Comparison of ENCODE assay signal across 8 cellular contexts in the genomic region with DNA sequence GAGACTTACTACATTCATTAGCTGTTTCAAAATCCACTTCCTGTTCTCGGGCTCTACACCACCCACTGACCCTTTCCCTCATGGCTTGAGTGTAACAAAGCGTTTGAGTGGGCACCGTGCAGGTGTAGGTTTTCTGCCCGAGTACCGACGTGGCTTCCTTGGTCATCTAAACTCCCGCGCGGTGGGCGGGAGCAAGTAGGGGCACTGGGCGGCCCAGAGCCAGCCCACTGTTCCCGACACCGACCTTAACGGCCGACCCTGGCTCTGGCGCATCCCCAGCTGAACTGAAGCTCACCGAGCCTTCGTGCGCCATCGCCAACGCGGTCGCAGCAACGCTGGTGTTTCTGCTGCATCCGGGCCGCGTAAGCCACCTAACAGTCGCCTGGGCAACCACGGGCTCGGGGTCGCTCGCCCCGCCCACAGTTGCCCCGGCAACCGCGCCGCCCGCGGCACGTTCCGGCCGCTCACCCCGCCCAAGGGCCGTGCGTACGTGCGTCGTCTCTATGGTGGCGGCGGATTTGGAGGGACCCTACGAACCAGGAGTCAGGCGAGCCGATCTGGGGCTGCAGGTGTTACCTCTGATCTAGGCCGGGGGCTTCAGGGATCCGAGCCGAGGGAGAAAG. TPM values are rescaled to one million over a fixed set of nuclear protein-coding genes. Genes with fewer than 3 reads are reported as not detected.
A peak's percentile ranks its signal among the peaks of the same experiment; 100 is the strongest.
DNase-seq lines count a peak whose midpoint lies in the region; ATAC-seq and TF ChIP-seq lines count a peak whose summit lies in the region.

A gene (minus strand): TSS at position 372 of the 623 bp plus-strand sequence. CDS start 59 bp downstream, at position 313.
A gene with protein sequence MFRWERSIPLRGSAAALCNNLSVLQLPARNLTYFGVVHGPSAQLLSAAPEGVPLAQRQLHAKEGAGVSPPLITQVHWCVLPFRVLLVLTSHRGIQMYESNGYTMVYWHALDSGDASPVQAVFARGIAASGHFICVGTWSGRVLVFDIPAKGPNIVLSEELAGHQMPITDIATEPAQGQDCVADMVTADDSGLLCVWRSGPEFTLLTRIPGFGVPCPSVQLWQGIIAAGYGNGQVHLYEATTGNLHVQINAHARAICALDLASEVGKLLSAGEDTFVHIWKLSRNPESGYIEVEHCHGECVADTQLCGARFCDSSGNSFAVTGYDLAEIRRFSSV (plus strand): TSS at position 483 of the 623 bp plus-strand sequence. CDS start 424 bp downstream, outside the sequence.

- peak within 1 kb of the TSS; percentile 32 to 63 for H3K27ac ChIP-seq in ascending aorta
- H3K27ac ChIP-seq in hepatocyte, result no peak within 1 kb of the TSS

- no peak for TF ChIP-seq CTCF in ascending aorta (IDR thresholded peaks at IDR 0.05)
- no peak for TF ChIP-seq CTCF in hepatocyte (IDR thresholded peaks at IDR 0.05; ENCODE audit: poor library complexity)
- TF ChIP-seq CTCF in retinal pigment epithelial cell (conservative IDR thresholded peaks at IDR 0.05; ENCODE audit: low read depth, low read length), result no peak

- peak within 1 kb of the TSS; percentile 94 for H3K4me2 ChIP-seq in hepatocyte

- H4K20me1 ChIP-seq in hepatocyte (ENCODE audit: insufficient read depth, poor library complexity, severe bottlenecking), result no peaks in the 10 kb centered on the region

- H3K4me1 ChIP-seq in ascending aorta, result peaks cover 3 to 5% of the 10 kb centered on the region in 2 donors
- peaks cover 4% of the 10 kb centered on the region for H3K4me1 ChIP-seq in hepatocyte (ENCODE audit: insufficient read depth)

- peak within 1 kb of the TSS; percentile 88 for H2AFZ ChIP-seq in hepatocyte

- peak within 1 kb of the TSS; percentile 64 to 85 for H3K4me3 ChIP-seq in ascending aorta
- H3K4me3 ChIP-seq in hepatocyte, result peak within 1 kb of the TSS; percentile 86
- peak within 1 kb of the TSS; percentile 82 for H3K4me3 ChIP-seq in retinal pigment epithelial cell (ENCODE audit: low read length)

- intact Hi-C loops in ascending aorta (cut with DNase I), result loop anchor here (1.0 kb wide), 2 partner anchors 19 to 34 kb away; a partner anchor contains a TSS

- H3K36me3 ChIP-seq in ascending aorta, result peaks cover 5 to 6% of the 10 kb centered on the region in 2 donors
- no peaks in the 10 kb centered on the region for H3K36me3 ChIP-seq in hepatocyte (replicated peaks; ENCODE audit: insufficient read depth, low read depth)

- H3K9me2 ChIP-seq in hepatocyte (replicated peaks; ENCODE audit: insufficient read depth), result no peaks in the 10 kb centered on the region

- H3K27me3 ChIP-seq in ascending aorta (no peaks in the 10 kb centered on the region), hepatocyte (no peaks in the 10 kb centered on the region)

- H3K9me3 ChIP-seq in ascending aorta (no peaks in the 10 kb centered on the region), hepatocyte (ENCODE audit: low read depth) (no peaks in the 10 kb centered on the region)

- WGBS in hepatocyte (ENCODE audit: low lambda C conversion rate, missing lambda C conversion rate), result under 1% methylated on average over 52 of the region's 56 CpGs

- TF ChIP-seq POLR2A in GM18505 (IDR thresholded peaks at IDR 0.05; ENCODE audit: borderline replicate concordance, extremely low read depth, insufficient read depth, insufficient read length), result peak; percentile 90

- DNase-seq in NCI-H187 (lab: John Stamatoyannopoulos, UW), result peak; percentile 73 to 79
- peak; percentile 83 to 97 (median 90) for DNase-seq in T-helper 2 cell
- peak; percentile 53 to 93 for DNase-seq in ascending aorta (ENCODE audit: low spot score in 2 of 2)
- DNase-seq in hepatocyte (ENCODE audit: low spot score), result peak; percentile 85
- peak; percentile 57 for DNase-seq in retinal pigment epithelial cell (ENCODE audit: low read depth)
- DNase-seq in globus pallidus (ENCODE audit: low spot score), result no peak

- no peaks in the 10 kb centered on the region for H3K79me2 ChIP-seq in hepatocyte

- ATAC-seq in GM18505 (IDR thresholded peaks at IDR 0.05; ENCODE audit: unreplicated experiment) (peak; percentile 86), HG02943 (IDR thresholded peaks at IDR 0.05; ENCODE audit: low read depth, unreplicated experiment) (peak; percentile 80)

RNA-seq across cellular contexts. Expression of the first gene that starts in this region (rescaled TPM):
- total RNA-seq in ascending aorta, result 10.3 TPM
- total RNA-seq in hepatocyte, result 0.32 and 0.37 TPM in 2 replicates
- 0.76 and 4.2 TPM in 2 replicates for polyA plus RNA-seq in hepatocyte

RNA-seq across cellular contexts. Expression of the second gene that starts in this region (rescaled TPM):
- total RNA-seq in ascending aorta (5.5 TPM), hepatocyte (6.2 and 7.1 TPM in 2 replicates)
- polyA plus RNA-seq in hepatocyte, result 22.2 and 22.6 TPM in 2 replicates
